Comparison of ENCODE assay signal across 1 cellular context in genomic region chr9:120558454-120558853, GRCh38.
TF ChIP-seq lines count a peak whose summit lies in the region.

No MANE protein-coding gene starts in this region.

TF ChIP-seq in GM23338, 12 proteins besides CTCF, POLR2A, EP300 and RAD21:
- no peak for TF ChIP-seq POLR2AphosphoS5 (IDR thresholded peaks at IDR 0.05; ENCODE audit: low read depth)
- TF ChIP-seq JUNB (IDR thresholded peaks at IDR 0.05; ENCODE audit: unreplicated experiment): no peak
- no peak for TF ChIP-seq STAT1 (IDR thresholded peaks at IDR 0.05; ENCODE audit: unreplicated experiment)
- no peak for TF ChIP-seq ETS1 (IDR thresholded peaks at IDR 0.05)
- TF ChIP-seq NANOG (IDR thresholded peaks at IDR 0.05; ENCODE audit: borderline replicate concordance): no peak
- no peak for TF ChIP-seq ZNF462 (CRISPR knock-in tag; IDR thresholded peaks at IDR 0.05)
- no peak for TF ChIP-seq CREB1 (CRISPR knock-in tag; IDR thresholded peaks at IDR 0.05; ENCODE audit: low read depth)
- no peak for TF ChIP-seq ZNF114 (CRISPR knock-in tag; IDR thresholded peaks at IDR 0.05)
- TF ChIP-seq EZH2 (IDR thresholded peaks at IDR 0.05; ENCODE audit: low read depth, unreplicated experiment): no peak
- no peak for TF ChIP-seq EZH2phosphoT487 (IDR thresholded peaks at IDR 0.05; ENCODE audit: unreplicated experiment)
- TF ChIP-seq ZNF331 (CRISPR knock-in tag; IDR thresholded peaks at IDR 0.05; ENCODE audit: low read depth): no peak
